ENCODE assay signal across 23 cellular contexts in the genomic region with DNA sequence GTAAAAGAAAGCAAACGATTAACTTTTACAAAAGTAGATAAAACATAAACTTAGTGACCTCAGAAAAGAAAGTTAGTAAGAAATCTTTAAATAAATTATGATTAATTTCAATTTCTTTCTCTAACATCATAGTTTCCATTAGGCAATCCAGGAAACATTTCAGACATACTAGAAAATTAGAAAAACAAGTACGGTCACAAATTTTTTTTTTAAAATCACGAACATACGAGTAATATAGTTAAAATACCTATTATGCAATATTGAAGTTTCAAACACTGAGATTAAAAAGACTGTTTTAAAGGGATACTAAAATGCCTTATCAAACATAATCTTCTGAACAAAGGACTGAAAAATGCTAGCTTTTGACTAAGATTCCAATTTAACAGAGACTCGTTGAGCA. TPM values are rescaled to one million over a fixed set of nuclear protein-coding genes. Genes with fewer than 3 reads are reported as not detected.
DNase-seq lines count a peak whose midpoint lies in the region; ATAC-seq and TF ChIP-seq lines count a peak whose summit lies in the region.
"Had no signal": no experiment of that assay in that cellular context is flagged by ENCODE, and none has a peak within 500 bp of the region (broad histone marks: within the 10 kb centered on the region; RNA-seq: fewer than 3 reads in every experiment).

No MANE protein-coding gene starts in this region.

- 5 to 7% methylated on average over 5 of the region's 5 CpGs for WGBS in aorta, 2 donors
- WGBS in heart left ventricle, 4 donors, result 75 to 82% (median 77%) methylated on average over 5 of the region's 5 CpGs

- no peak for ATAC-seq in activated naive CD8-positive, alpha-beta T cell treated with anti-CD3 and anti-CD28 coated beads, Interleukin-2, amount 50 U/mL, for 24 hours
- peak; percentile 48 for ATAC-seq in aorta (ENCODE audit: low FRiP score)
- no peak for ATAC-seq in HG02885 (IDR thresholded peaks at IDR 0.05; ENCODE audit: poor library complexity, unreplicated experiment)
- no peak for ATAC-seq in heart left ventricle
- ATAC-seq: left colon, natural killer cell, Panc1, psoas muscle, WTC11 had no signal

- no peaks in the 10 kb centered on the region for H3K4me1 ChIP-seq in aorta (ENCODE audit: control insufficient read depth in 1 of 2, insufficient read depth in 2 of 2, low read length in 2 of 2)
- peaks cover 0 to 9% (median 0%) of the 10 kb centered on the region in 12 donors for H3K4me1 ChIP-seq in heart left ventricle
- H3K4me1 ChIP-seq: psoas muscle, SJSA1 had no signal

- CTCF ChIA-PET in activated naive CD4-positive, alpha-beta T cell treated with anti-CD3 and anti-CD28 coated beads for 36 hours (lab: Charles Lee), result no interaction called here

- H3K27me3 Mint-ChIP-seq in activated naive CD4-positive, alpha-beta T cell treated with anti-CD3 and anti-CD28 coated beads for 36 hours (ENCODE audit: low read depth), result no peaks in the 10 kb centered on the region
- no peaks in the 10 kb centered on the region for H3K27me3 Mint-ChIP-seq in activated naive CD8-positive, alpha-beta T cell treated with anti-CD3 and anti-CD28 coated beads, Interleukin-2, amount 50 U/mL, for 24 hours
- H3K27me3 Mint-ChIP-seq: brain; dendritic cell treated with granulocyte-macrophage colony-stimulating factor and Interleukin-4, amounts not matched to agents 40 ng/mL and 50 ng/mL, for 4 days had no signal

- no peaks in the 10 kb centered on the region for H3K36me3 ChIP-seq in aorta (ENCODE audit: control insufficient read depth in 1 of 2, insufficient read depth in 2 of 2, low read length in 1 of 2)
- H3K36me3 ChIP-seq in heart left ventricle, result peaks cover 0 to 84% (median 71%) of the 10 kb centered on the region in 9 donors

- H3K27ac ChIP-seq in aorta (ENCODE audit: low read depth in 1 of 2, low read length in 2 of 2) (peak overlapping the region in 1 of 2 donors; percentile 76), heart left ventricle (no peak overlapping the region)
- H3K27ac ChIP-seq: psoas muscle, SJSA1 had no signal

- no peaks in the 10 kb centered on the region for H3K27me3 ChIP-seq in aorta (ENCODE audit: control insufficient read depth in 1 of 2, insufficient read depth in 2 of 2, low read length in 1 of 2)
- H3K27me3 ChIP-seq in heart left ventricle, result no peaks in the 10 kb centered on the region
- H3K27me3 ChIP-seq: SJSA1 had no signal

- peaks cover 46% of the 10 kb centered on the region for H3K4me1 Mint-ChIP-seq in activated naive CD4-positive, alpha-beta T cell treated with anti-CD3 and anti-CD28 coated beads for 36 hours (ENCODE audit: low read depth)
- H3K4me1 Mint-ChIP-seq in activated naive CD8-positive, alpha-beta T cell treated with anti-CD3 and anti-CD28 coated beads, Interleukin-2, amount 50 U/mL, for 24 hours, result peaks cover 37% of the 10 kb centered on the region
- H3K4me1 Mint-ChIP-seq: brain had no signal

- H3K36me3 Mint-ChIP-seq in activated naive CD4-positive, alpha-beta T cell treated with anti-CD3 and anti-CD28 coated beads for 36 hours (ENCODE audit: low read depth), result peaks cover 43% of the 10 kb centered on the region
- H3K36me3 Mint-ChIP-seq in activated naive CD8-positive, alpha-beta T cell treated with anti-CD3 and anti-CD28 coated beads, Interleukin-2, amount 50 U/mL, for 24 hours (ENCODE audit: low read depth), result peaks cover 48% of the 10 kb centered on the region

- H3K4me3 ChIP-seq in fibroblast of the aortic adventitia (ENCODE audit: low read depth, low read length), result no peak overlapping the region
- H3K4me3 ChIP-seq in aorta (ENCODE audit: low read length in 2 of 2), result no peak overlapping the region
- H3K4me3 ChIP-seq in heart left ventricle, result no peak overlapping the region
- H3K4me3 ChIP-seq: psoas muscle, SJSA1 had no signal

- H3K4me3 Mint-ChIP-seq in activated naive CD4-positive, alpha-beta T cell treated with anti-CD3 and anti-CD28 coated beads for 36 hours, result no peak overlapping the region
- H3K4me3 Mint-ChIP-seq in activated naive CD8-positive, alpha-beta T cell treated with anti-CD3 and anti-CD28 coated beads, Interleukin-2, amount 50 U/mL, for 24 hours, result no peak overlapping the region
- H3K4me3 Mint-ChIP-seq: brain; dendritic cell treated with granulocyte-macrophage colony-stimulating factor and Interleukin-4, amounts not matched to agents 40 ng/mL and 50 ng/mL, for 4 days; natural killer cell; T-helper 1 cell treated with Interleukin-12 subunit alpha and Interleukin-12 subunit beta and Interleukin-4 antibody, amounts not matched to agents 30 μg/mL and 1 μg/mL, for 36 hours; WTC11 had no signal

- TF ChIP-seq POLR2A in heart left ventricle (IDR thresholded peaks at IDR 0.05), result no peak

- H3K9me3 Mint-ChIP-seq in activated naive CD4-positive, alpha-beta T cell treated with anti-CD3 and anti-CD28 coated beads for 36 hours, result no peaks in the 10 kb centered on the region
- no peaks in the 10 kb centered on the region for H3K9me3 Mint-ChIP-seq in activated naive CD8-positive, alpha-beta T cell treated with anti-CD3 and anti-CD28 coated beads, Interleukin-2, amount 50 U/mL, for 24 hours
- H3K9me3 Mint-ChIP-seq: brain; dendritic cell treated with granulocyte-macrophage colony-stimulating factor and Interleukin-4, amounts not matched to agents 40 ng/mL and 50 ng/mL, for 4 days; natural killer cell; T-helper 1 cell treated with Interleukin-12 subunit alpha and Interleukin-12 subunit beta and Interleukin-4 antibody, amounts not matched to agents 30 μg/mL and 1 μg/mL, for 36 hours; WTC11 had no signal

- no peak for DNase-seq in activated naive CD4-positive, alpha-beta T cell treated with anti-CD3 and anti-CD28 coated beads for 36 hours
- DNase-seq in activated naive CD4-positive, alpha-beta T cell treated with anti-CD3 and anti-CD28 coated beads, Interleukin-2, amount 50 U/mL, for 16 hours, result no peak
- no peak for DNase-seq in activated naive CD8-positive, alpha-beta T cell treated with anti-CD3 and anti-CD28 coated beads, Interleukin-2, amount 50 U/mL, for 24 hours
- peak; percentile 69 for DNase-seq in fibroblast of the aortic adventitia (ENCODE audit: low read depth)
- DNase-seq in aorta, result no peak
- DNase-seq in midbrain (lab: John Stamatoyannopoulos, UW), result no peak
- DNase-seq in heart left ventricle, result no peak
- DNase-seq: activated naive CD4-positive, alpha-beta T cell; KBM-7; left colon; natural killer cell; NCI-H2029; NCI-H345; psoas muscle; small intestine; stimulated activated CD4-positive, alpha-beta T cell treated with anti-CD3 and anti-CD28 coated beads, Interleukin-4, amount 100 ng/mL, for 4 hours had no signal

- intact Hi-C loops in activated naive CD4-positive, alpha-beta T cell treated with anti-CD3 and anti-CD28 coated beads for 36 hours (cut with micrococcal nuclease), result loop anchor here (1.0 kb wide), 1 partner anchor 27 kb away; no protein-coding TSS in a partner anchor
- intact Hi-C loops in aorta (cut with DNase I), result loop anchor here in 1 of 2 donors (10.0 kb wide), 1 partner anchor 53 kb away; no protein-coding TSS in a partner anchor
- intact Hi-C loops in heart left ventricle (cut with DNase I), result loop anchor here in 3 of 10 donors (10.0 kb wide), 3 partner anchors 53 to 123 kb away; no protein-coding TSS in a partner anchor

- H3K27ac Mint-ChIP-seq in activated naive CD4-positive, alpha-beta T cell treated with anti-CD3 and anti-CD28 coated beads for 36 hours, result peak overlapping the region; percentile 89
- H3K27ac Mint-ChIP-seq in activated naive CD8-positive, alpha-beta T cell treated with anti-CD3 and anti-CD28 coated beads, Interleukin-2, amount 50 U/mL, for 24 hours, result peak overlapping the region; percentile 74
- H3K27ac Mint-ChIP-seq: brain; dendritic cell treated with granulocyte-macrophage colony-stimulating factor and Interleukin-4, amounts not matched to agents 40 ng/mL and 50 ng/mL, for 4 days; natural killer cell; T-helper 1 cell treated with Interleukin-12 subunit alpha and Interleukin-12 subunit beta and Interleukin-4 antibody, amounts not matched to agents 30 μg/mL and 1 μg/mL, for 36 hours; WTC11 had no signal

- no peaks in the 10 kb centered on the region for H3K9me3 ChIP-seq in aorta (ENCODE audit: control insufficient read depth, low read length)
- H3K9me3 ChIP-seq in heart left ventricle, result no peaks in the 10 kb centered on the region
- H3K9me3 ChIP-seq: psoas muscle, SJSA1 had no signal

- TF ChIP-seq CTCF in fibroblast of the aortic adventitia (IDR thresholded peaks at IDR 0.05; ENCODE audit: insufficient read depth, low read length) (no peak), heart left ventricle (IDR thresholded peaks at IDR 0.05) (no peak)

RNA-seq across cellular contexts. Expression of gene NOL7, which starts 26.2 kb away (rescaled TPM):
- 10 to 100 TPM; 79.5 to 80.8 TPM for total RNA-seq in activated naive CD4-positive, alpha-beta T cell treated with anti-CD3 and anti-CD28 coated beads for 36 hours
- total RNA-seq in fibroblast of the aortic adventitia (ENCODE audit: low replicate concordance), result 64.6 and 181 TPM in 2 replicates
- total RNA-seq in aorta, result 10 to 100 TPM; 47.4 to 54.0 TPM
- 10 to 100 TPM; 63.1 to 70.0 TPM for polyA plus RNA-seq in aorta
- 100 to 1,000 TPM in 1 of 9 donors, 10 to 100 TPM in 8; 38.6 to 118 (median 47.8) TPM for total RNA-seq in heart left ventricle
- polyA plus RNA-seq in heart left ventricle, result 100 to 1,000 TPM in 1 of 2 donors, 10 to 100 TPM in 1; 59.7 to 124 TPM
